Comparison of ENCODE assay signal across 8 cellular contexts in genomic region chr17:17691468-17692263, GRCh38. TPM values are rescaled to one million over a fixed set of nuclear protein-coding genes. Genes with fewer than 3 reads are reported as not detected.
DNase-seq lines count a peak whose midpoint lies in the region; ATAC-seq and TF ChIP-seq lines count a peak whose summit lies in the region.

No MANE protein-coding gene starts in this region.

- H3K9me3 Mint-ChIP-seq in neural crest cell: no peaks in the 10 kb centered on the region

- no peaks in the 10 kb centered on the region for H3K36me3 Mint-ChIP-seq in neural crest cell (ENCODE audit: low read depth)

- peak overlapping the region; percentile 31 for H3K27ac Mint-ChIP-seq in neural crest cell (ENCODE audit: unreplicated experiment)

- no peak for TF ChIP-seq CTCF in adrenal gland (IDR thresholded peaks at IDR 0.05)
- no peak for TF ChIP-seq CTCF in neural crest cell (conservative IDR thresholded peaks at IDR 0.05)

- no peaks in the 10 kb centered on the region for H3K27me3 Mint-ChIP-seq in neural crest cell (ENCODE audit: low read depth)

- no peak overlapping the region for H3K4me3 ChIP-seq in adrenal gland

- WGBS in adrenal gland, 4 donors: 50 to 59% (median 53%) methylated on average over 8 of the region's 8 CpGs

- no peaks in the 10 kb centered on the region for H3K9me3 ChIP-seq in adrenal gland (replicated peaks in 1 of 3)

- ATAC-seq in HG02610 (IDR thresholded peaks at IDR 0.05; ENCODE audit: unreplicated experiment): peak; percentile 36
- no peak for ATAC-seq in HG03469 (IDR thresholded peaks at IDR 0.05; ENCODE audit: unreplicated experiment)

- peak overlapping the region in 4 of 5 donors; percentile 4 to 99 (median 96) for H3K27ac ChIP-seq in adrenal gland

- peak overlapping the region; percentile 72 for H3K4me3 Mint-ChIP-seq in neural crest cell

- TF ChIP-seq POLR2A in adrenal gland (IDR thresholded peaks at IDR 0.05): no peak

- intact Hi-C loops in adrenal gland (cut with DNase I): no loop called here

- no peaks in the 10 kb centered on the region for H3K36me3 ChIP-seq in adrenal gland (replicated peaks in 1 of 2)

- H3K4me1 Mint-ChIP-seq in neural crest cell: peaks cover 69% of the 10 kb centered on the region

- no peaks in the 10 kb centered on the region for H3K27me3 ChIP-seq in adrenal gland

- H3K4me1 ChIP-seq in adrenal gland (replicated peaks in 1 of 2): peaks cover 33 to 64% of the 10 kb centered on the region in 2 donors

- peak; percentile 26 for DNase-seq in DMS153 treated with DMSO at 0.1 percent for 48 hours (lab: John Stamatoyannopoulos, UW; ENCODE audit: unreplicated experiment)
- DNase-seq in adrenal gland: peak in 1 of 7 donors; percentile 41
- DNase-seq in neural crest cell (ENCODE audit: low read depth, low spot score): no peak
- no peak for DNase-seq in cortex of kidney (lab: John Stamatoyannopoulos, UW)
- no peak for DNase-seq in OCI-M2 (lab: John Stamatoyannopoulos, UW; ENCODE audit: unreplicated experiment)
- no peak for DNase-seq in inferior parietal cortex (ENCODE audit: extremely low spot score)

RNA-seq across cellular contexts. Expression of gene RAI1, which starts 10.4 kb away (rescaled TPM):
- total RNA-seq in adrenal gland (10 to 100 TPM; 14.7 to 37.3 (median 28.1) TPM), neural crest cell (53.6 and 54.0 TPM in 2 replicates)
- polyA plus RNA-seq in adrenal gland: 10 to 100 TPM in 2 of 3 donors, 1 to 10 TPM in 1; 4.2 to 31.2 (median 14.6) TPM
